ENCODE assay signal across 8 cellular contexts in the genomic region with DNA sequence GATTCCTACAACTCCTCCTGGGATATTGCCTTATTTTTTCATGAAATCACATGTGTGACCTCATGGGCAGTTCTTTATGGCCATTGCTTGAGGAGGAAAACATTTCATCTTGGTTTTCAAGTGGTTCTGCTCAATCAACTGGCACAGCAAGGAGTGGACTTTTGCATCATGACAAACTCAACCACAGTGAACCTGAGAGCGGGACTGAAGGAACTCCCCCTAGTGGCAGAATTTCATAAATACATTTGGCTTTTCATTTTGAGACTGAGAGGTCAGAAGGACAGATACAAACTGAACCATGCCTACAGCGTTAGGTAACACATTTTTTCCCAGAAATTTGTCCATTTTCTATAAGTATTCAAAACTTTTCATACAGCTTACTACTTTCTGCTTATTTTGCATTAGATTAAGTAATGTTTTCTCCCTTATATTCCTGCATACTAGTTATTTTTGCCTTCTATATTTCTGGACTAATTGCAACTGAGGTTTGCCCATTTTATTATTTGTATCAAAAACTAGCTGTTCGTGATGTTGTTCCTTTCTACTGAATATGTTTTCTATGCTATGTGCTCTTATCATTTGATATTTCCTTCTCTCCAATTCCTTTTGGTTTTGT. TPM values are rescaled to one million over a fixed set of nuclear protein-coding genes. Genes with fewer than 3 reads are reported as not detected.
DNase-seq lines count a peak whose midpoint lies in the region; ATAC-seq and TF ChIP-seq lines count a peak whose summit lies in the region.

No MANE protein-coding gene starts in this region.

- H3K9me3 Mint-ChIP-seq in progenitor cell of endocrine pancreas (ENCODE audit: low read depth), result peaks cover 4% of the 10 kb centered on the region

- peaks cover 27% of the 10 kb centered on the region for H3K27me3 Mint-ChIP-seq in progenitor cell of endocrine pancreas

- DNase-seq in AG08395 (ENCODE audit: low spot score), result peak; percentile 66
- peak; percentile 11 for DNase-seq in GF-D8 (lab: John Stamatoyannopoulos, UW)
- peak; percentile 34 for DNase-seq in NCI-H1105 treated with DMSO at 0.1 percent for 48 hours (lab: John Stamatoyannopoulos, UW)
- DNase-seq in fibroblast of villous mesenchyme (ENCODE audit: low read depth), result peak; percentile 53
- no peak for DNase-seq in progenitor cell of endocrine pancreas (ENCODE audit: low spot score, unreplicated experiment)

- ATAC-seq in HG03280 (IDR thresholded peaks at IDR 0.05; ENCODE audit: unreplicated experiment) (no peak), GM18498 (IDR thresholded peaks at IDR 0.05; ENCODE audit: unreplicated experiment) (no peak)

- no peak overlapping the region for H3K4me3 Mint-ChIP-seq in progenitor cell of endocrine pancreas (ENCODE audit: low read depth)

- H3K4me1 Mint-ChIP-seq in progenitor cell of endocrine pancreas (ENCODE audit: low read depth), result no peaks in the 10 kb centered on the region

- H3K36me3 Mint-ChIP-seq in progenitor cell of endocrine pancreas (ENCODE audit: insufficient read depth), result no peaks in the 10 kb centered on the region

- H3K27ac Mint-ChIP-seq in progenitor cell of endocrine pancreas, result no peak overlapping the region

- TF ChIP-seq CTCF in VCaP (conservative IDR thresholded peaks at IDR 0.05) (peak; percentile 92), fibroblast of villous mesenchyme (IDR thresholded peaks at IDR 0.05; ENCODE audit: insufficient read depth, low read depth, low read length) (peak; percentile 79), progenitor cell of endocrine pancreas (IDR thresholded peaks at IDR 0.05; ENCODE audit: unreplicated experiment) (peak; percentile 74)

- no peak overlapping the region for H3K4me3 ChIP-seq in fibroblast of villous mesenchyme (ENCODE audit: low read depth, low read length)

- no peak overlapping the region for H3K27ac ChIP-seq in VCaP

RNA-seq across cellular contexts. Expression of a gene that starts 13.4 kb away (rescaled TPM):
- not detected in 2 replicates for total RNA-seq in fibroblast of villous mesenchyme
- total RNA-seq in progenitor cell of endocrine pancreas, result not detected in 2 replicates

RNA-seq across cellular contexts. Expression of a gene that starts 16.5 kb away (rescaled TPM):
- under 0.01 TPM in 1 of 2 replicates, not detected in the other for total RNA-seq in fibroblast of villous mesenchyme
- total RNA-seq in progenitor cell of endocrine pancreas, result not detected in 2 replicates

RNA-seq across cellular contexts. Expression of a gene that starts 36.6 kb away (rescaled TPM):
- total RNA-seq in fibroblast of villous mesenchyme (not detected in 2 replicates), progenitor cell of endocrine pancreas (not detected in 2 replicates)

RNA-seq across cellular contexts. Expression of a gene that starts 56.1 kb away (rescaled TPM):
- total RNA-seq in fibroblast of villous mesenchyme (5.5 and 9.9 TPM in 2 replicates), progenitor cell of endocrine pancreas (14.6 and 14.9 TPM in 2 replicates)

RNA-seq across cellular contexts. Expression of a gene that starts 56.7 kb away (rescaled TPM):
- total RNA-seq in fibroblast of villous mesenchyme (not detected in 2 replicates), progenitor cell of endocrine pancreas (not detected in 2 replicates)
